ENCODE assay signal across 20 cellular contexts in genomic region chr10:77249901-77250459, GRCh38.
A peak's percentile ranks its signal among the peaks of the same experiment; 100 is the strongest.
DNase-seq lines count a peak whose midpoint lies in the region; ATAC-seq, FAIRE-seq and TF ChIP-seq lines count a peak whose summit lies in the region.
"Had no signal": no experiment of that assay in that cellular context is flagged by ENCODE, and none has a peak within 500 bp of the region (broad histone marks: within the 10 kb centered on the region; RNA-seq: fewer than 3 reads in every experiment).

No MANE protein-coding gene starts in this region.

- no peaks in the 10 kb centered on the region for H3K36me3 ChIP-seq in gastroesophageal sphincter
- no peaks in the 10 kb centered on the region for H3K36me3 ChIP-seq in pancreas

- H3K4me1 ChIP-seq in gastroesophageal sphincter (peaks cover 24 to 94% (median 26%) of the 10 kb centered on the region in 3 donors), pancreas (peaks cover 0 to 15% (median 5%) of the 10 kb centered on the region in 3 donors)

- intact Hi-C loops in pancreas (cut with DNase I): loop anchor here in 1 of 3 donors (5.0 kb wide), 1 partner anchor 392 kb away; no protein-coding TSS in a partner anchor

- no peaks in the 10 kb centered on the region for H3K9me3 ChIP-seq in gastroesophageal sphincter
- no peaks in the 10 kb centered on the region for H3K9me3 ChIP-seq in pancreas

- no peak for TF ChIP-seq POLR2A in gastroesophageal sphincter (IDR thresholded peaks at IDR 0.05)

- H3K27me3 ChIP-seq in gastroesophageal sphincter: no peaks in the 10 kb centered on the region
- no peaks in the 10 kb centered on the region for H3K27me3 ChIP-seq in pancreas

- no peak for TF ChIP-seq CTCF in gastroesophageal sphincter (IDR thresholded peaks at IDR 0.05)
- TF ChIP-seq CTCF in pancreas (IDR thresholded peaks at IDR 0.05): no peak

- FAIRE-seq in pancreas (lab: Jason Lieb, UNC): no peak
- FAIRE-seq: A204.1 had no signal

- 6 to 50% methylated on average over 2 of the region's 3 CpGs for WGBS in gastroesophageal sphincter (ENCODE audit: low coverage in 1 of 2), 2 donors
- 12 to 21% methylated on average over 3 of the region's 3 CpGs for WGBS in pancreas, 2 donors

- H3K27ac ChIP-seq in gastroesophageal sphincter (peak overlapping the region; percentile 60 to 86 (median 81)), pancreas (no peak overlapping the region)

- peak; percentile 61 for DNase-seq in DMS79 (lab: John Stamatoyannopoulos, UW)
- DNase-seq in NCI-H446 (lab: John Stamatoyannopoulos, UW): peak; percentile 73 to 78
- DNase-seq in pancreas: peak in 3 of 6 donors; percentile 23 to 37 (median 24)
- DNase-seq in activated CD4-positive, alpha-beta T cell treated with anti-CD3 and anti-CD28 coated beads, Interleukin-2, amount 50 U/mL, for 1 hour: no peak
- DNase-seq in glomerular visceral epithelial cell (ENCODE audit: extremely low spot score): no peak
- no peak for DNase-seq in NCI-H187 (lab: John Stamatoyannopoulos, UW)
- DNase-seq: CD4-positive, alpha-beta memory T cell; H7; HFFc6; KG1; MV-4-11; NCI-H1436 treated with DMSO at 0.1 percent for 48 hours; NCI-H2081; NCI-H510A; NCI-H748 treated with DMSO at 0.1 percent for 48 hours; OCI-M1; Right ventricle myocardium superior had no signal

- ATAC-seq in gastroesophageal sphincter: no peak
- peak in 3 of 4 donors; percentile 40 to 67 (median 67) for ATAC-seq in pancreas
- no peak for ATAC-seq in HG03139 (IDR thresholded peaks at IDR 0.05; ENCODE audit: unreplicated experiment)

- H3K4me3 ChIP-seq in gastroesophageal sphincter (no peak overlapping the region), pancreas (no peak overlapping the region)

- no peak for TF ChIP-seq EP300 in gastroesophageal sphincter (IDR thresholded peaks at IDR 0.05)

Comparison
In these comparisons a context has a peak if more than half of its experiments do, and no peak if none do; other contexts are left out.
1. DNase-seq: peak in DMS79 (single experiment) and NCI-H446 (2 of 2); none in activated CD4-positive, alpha-beta T cell treated with anti-CD3 and anti-CD28 coated beads, Interleukin-2, amount 50 U/mL, for 1 hour (single experiment), glomerular visceral epithelial cell (single experiment) and NCI-H187 (0 of 2).
2. ATAC-seq: peak in pancreas (3 of 4); none in gastroesophageal sphincter (single experiment) and HG03139 (single experiment).
3. H3K27ac ChIP-seq: peak in gastroesophageal sphincter (4 of 4); none in pancreas (0 of 4).